Comparison of ENCODE assay signal across 11 cellular contexts in genomic region chr1:46411601-46412341, GRCh38. TPM values are rescaled to one million over a fixed set of nuclear protein-coding genes. Genes with fewer than 3 reads are reported as not detected.
DNase-seq lines count a peak whose midpoint lies in the region; ATAC-seq and TF ChIP-seq lines count a peak whose summit lies in the region.
"Had no signal": no experiment of that assay in that cellular context is flagged by ENCODE, and none has a peak within 500 bp of the region (broad histone marks: within the 10 kb centered on the region; RNA-seq: fewer than 3 reads in every experiment).

No MANE protein-coding gene starts in this region.

- no peak overlapping the region for H3K4me3 Mint-ChIP-seq in stimulated activated naive B cell treated with anti-CD40 and anti-IgM and Interleukin-4, amounts not matched to agents 10 μg/mL and 1 μg/mL and 100 μg/mL, for 72 hours
- H3K4me3 Mint-ChIP-seq: activated T-cell treated with anti-CD3 and anti-CD28 coated beads, Interleukin-2, amount 50 U/mL, for 4 hours; effector memory CD8-positive, alpha-beta T cell had no signal

- no peak overlapping the region for H3K4me2 ChIP-seq in hepatocyte

- H3K9me2 ChIP-seq in hepatocyte (replicated peaks; ENCODE audit: insufficient read depth) = no peaks in the 10 kb centered on the region

- H3K79me2 ChIP-seq in hepatocyte = no peaks in the 10 kb centered on the region

- H2AFZ ChIP-seq in hepatocyte = no peak overlapping the region

- no peaks in the 10 kb centered on the region for H3K9me3 ChIP-seq in hepatocyte (ENCODE audit: low read depth)

- TF ChIP-seq CTCF in GM10266 (IDR thresholded peaks at IDR 0.05; ENCODE audit: control insufficient read depth, insufficient read depth, low read depth, missing control alignments) (peak; percentile 25), VCaP (conservative IDR thresholded peaks at IDR 0.05) (peak; percentile 43), hepatocyte (IDR thresholded peaks at IDR 0.05; ENCODE audit: poor library complexity) (peak; percentile 31)

- H3K27me3 ChIP-seq in hepatocyte = no peaks in the 10 kb centered on the region

- WGBS in hepatocyte (ENCODE audit: low lambda C conversion rate, missing lambda C conversion rate) = 87% methylated on average over 15 of the region's 16 CpGs

- no peaks in the 10 kb centered on the region for H3K36me3 ChIP-seq in hepatocyte (replicated peaks; ENCODE audit: insufficient read depth, low read depth)

- no peaks in the 10 kb centered on the region for H3K4me1 Mint-ChIP-seq in stimulated activated naive B cell treated with anti-CD40 and anti-IgM and Interleukin-4, amounts not matched to agents 10 μg/mL and 1 μg/mL and 100 μg/mL, for 72 hours

- no peaks in the 10 kb centered on the region for H3K27me3 Mint-ChIP-seq in stimulated activated naive B cell treated with anti-CD40 and anti-IgM and Interleukin-4, amounts not matched to agents 10 μg/mL and 1 μg/mL and 100 μg/mL, for 72 hours
- H3K27me3 Mint-ChIP-seq: effector memory CD8-positive, alpha-beta T cell had no signal

- no peak for ATAC-seq in GM19463 (IDR thresholded peaks at IDR 0.05; ENCODE audit: unreplicated experiment)
- ATAC-seq in HG03039 (IDR thresholded peaks at IDR 0.05; ENCODE audit: unreplicated experiment) = no peak
- ATAC-seq in stimulated activated naive B cell treated with anti-CD40 and anti-IgM and Interleukin-4, amounts not matched to agents 10 μg/mL and 1 μg/mL and 100 μg/mL, for 72 hours (replicated peaks) = no peak
- ATAC-seq in HG03354 (IDR thresholded peaks at IDR 0.05; ENCODE audit: poor library complexity, severe bottlenecking, unreplicated experiment) = no peak
- ATAC-seq: activated T-cell treated with anti-CD3 and anti-CD28 coated beads, Interleukin-2, amount 50 U/mL, for 4 hours; effector memory CD8-positive, alpha-beta T cell had no signal

- H3K27ac ChIP-seq in VCaP = no peak overlapping the region
- H3K27ac ChIP-seq in hepatocyte = no peak overlapping the region

- no peak overlapping the region for H3K4me3 ChIP-seq in hepatocyte

- H3K4me1 ChIP-seq in hepatocyte (ENCODE audit: insufficient read depth) = peaks cover 2% of the 10 kb centered on the region

- H3K27ac Mint-ChIP-seq in stimulated activated naive B cell treated with anti-CD40 and anti-IgM and Interleukin-4, amounts not matched to agents 10 μg/mL and 1 μg/mL and 100 μg/mL, for 72 hours = no peak overlapping the region

- H4K20me1 ChIP-seq in hepatocyte (ENCODE audit: insufficient read depth, poor library complexity, severe bottlenecking) = no peaks in the 10 kb centered on the region

- DNase-seq in 8988T (peak; percentile 53), GM10266 (ENCODE audit: extremely low spot score) (no peak), hepatocyte (ENCODE audit: low spot score) (no peak)
- no peak for DNase-seq in stimulated activated naive B cell treated with anti-CD40 and anti-IgM and Interleukin-4, amounts not matched to agents 10 μg/mL and 1 μg/mL and 100 μg/mL, for 72 hours
- DNase-seq: activated T-cell treated with anti-CD3 and anti-CD28 coated beads, Interleukin-2, amount 50 U/mL, for 4 hours; effector memory CD8-positive, alpha-beta T cell; NCI-H1694 treated with DMSO at 0.1 percent for 48 hours had no signal

- peaks cover 2 to 7% of the 10 kb centered on the region in 2 donors for H3K36me3 Mint-ChIP-seq in stimulated activated naive B cell treated with anti-CD40 and anti-IgM and Interleukin-4, amounts not matched to agents 10 μg/mL and 1 μg/mL and 100 μg/mL, for 72 hours

- no peaks in the 10 kb centered on the region for H3K9me3 Mint-ChIP-seq in stimulated activated naive B cell treated with anti-CD40 and anti-IgM and Interleukin-4, amounts not matched to agents 10 μg/mL and 1 μg/mL and 100 μg/mL, for 72 hours
- H3K9me3 Mint-ChIP-seq: activated T-cell treated with anti-CD3 and anti-CD28 coated beads, Interleukin-2, amount 50 U/mL, for 4 hours; effector memory CD8-positive, alpha-beta T cell had no signal

RNA-seq across cellular contexts. Expression of gene FAAH, which starts 17.7 kb away (rescaled TPM):
- total RNA-seq in hepatocyte = 40.3 and 44.5 TPM in 2 replicates
- 61.1 and 61.8 TPM in 2 replicates for polyA plus RNA-seq in hepatocyte
